In genomic region chr19:45151821-45152503, GRCh38 we compare ENCODE assay signal across 9 cellular contexts. TPM values are rescaled to one million over a fixed set of nuclear protein-coding genes. Genes with fewer than 3 reads are reported as not detected.
DNase-seq lines count a peak whose midpoint lies in the region; ATAC-seq, FAIRE-seq and TF ChIP-seq lines count a peak whose summit lies in the region.
"Had no signal": no experiment of that assay in that cellular context is flagged by ENCODE, and none has a peak within 500 bp of the region (broad histone marks: within the 10 kb centered on the region; RNA-seq: fewer than 3 reads in every experiment).

No MANE protein-coding gene starts in this region.

- no peak overlapping the region for H2AFZ ChIP-seq in osteoblast (ENCODE audit: low read length)

- H3K79me2 ChIP-seq in osteoblast (ENCODE audit: insufficient read depth, low read length): no peaks in the 10 kb centered on the region

- H3K27ac ChIP-seq in osteoblast (ENCODE audit: low read depth, low read length): no peak overlapping the region

- H3K4me2 ChIP-seq in osteoblast (ENCODE audit: insufficient read depth, low read length): peak overlapping the region; percentile 42

- peaks cover 20% of the 10 kb centered on the region for H3K4me1 ChIP-seq in osteoblast (ENCODE audit: insufficient read depth, low read length)

- peaks cover 65% of the 10 kb centered on the region for H3K27me3 Mint-ChIP-seq in dendritic cell treated with granulocyte-macrophage colony-stimulating factor and Interleukin-4, amounts not matched to agents 40 ng/mL and 50 ng/mL, for 4 days

- no peak overlapping the region for H3K27ac Mint-ChIP-seq in dendritic cell treated with granulocyte-macrophage colony-stimulating factor and Interleukin-4, amounts not matched to agents 40 ng/mL and 50 ng/mL, for 4 days

- peaks cover 15% of the 10 kb centered on the region for H3K36me3 Mint-ChIP-seq in dendritic cell treated with granulocyte-macrophage colony-stimulating factor and Interleukin-4, amounts not matched to agents 40 ng/mL and 50 ng/mL, for 4 days (ENCODE audit: low read depth)

- H3K9me3 Mint-ChIP-seq in dendritic cell treated with granulocyte-macrophage colony-stimulating factor and Interleukin-4, amounts not matched to agents 40 ng/mL and 50 ng/mL, for 4 days: no peaks in the 10 kb centered on the region

- TF ChIP-seq POLR2A in GM12891 (IDR thresholded peaks at IDR 0.05; ENCODE audit: low read depth, low read length): no peak

- H3K4me3 Mint-ChIP-seq in dendritic cell treated with granulocyte-macrophage colony-stimulating factor and Interleukin-4, amounts not matched to agents 40 ng/mL and 50 ng/mL, for 4 days: peak overlapping the region; percentile 43

- peak; percentile 15 for DNase-seq in AG08396 (ENCODE audit: low spot score)
- DNase-seq in GM12891 (ENCODE audit: insufficient read length, low spot score): peak; percentile 33
- peak; percentile 84 for DNase-seq in osteoblast (ENCODE audit: insufficient read length, low spot score, missing footprints)
- no peak for DNase-seq in NK-92 treated with Interleukin-12 subunit alpha and Interleukin-12 subunit beta, amount 100 ng/mL, for 24 hours (lab: John Stamatoyannopoulos, UW)
- DNase-seq in NCI-H146 treated with DMSO at 0.1 percent for 48 hours (lab: John Stamatoyannopoulos, UW; ENCODE audit: unreplicated experiment): no peak
- no peak for DNase-seq in GM10266 (ENCODE audit: extremely low spot score)

- no peak for FAIRE-seq in GM12891 (lab: Jason Lieb, UNC)

- intact Hi-C loops in dendritic cell treated with granulocyte-macrophage colony-stimulating factor and Interleukin-4, amounts not matched to agents 40 ng/mL and 50 ng/mL, for 4 days (cut with micrococcal nuclease): no loop called here

- H3K4me1 Mint-ChIP-seq in dendritic cell treated with granulocyte-macrophage colony-stimulating factor and Interleukin-4, amounts not matched to agents 40 ng/mL and 50 ng/mL, for 4 days (ENCODE audit: low read depth): peaks cover 42% of the 10 kb centered on the region

- no peak for ATAC-seq in HG02623 (IDR thresholded peaks at IDR 0.05; ENCODE audit: unreplicated experiment)

- peaks cover 4% of the 10 kb centered on the region for H3K36me3 ChIP-seq in osteoblast (ENCODE audit: insufficient read depth, low read length)

- no peaks in the 10 kb centered on the region for H3K9me3 ChIP-seq in osteoblast (ENCODE audit: low read depth, low read length)

- H3K4me3 ChIP-seq in osteoblast (ENCODE audit: insufficient read depth, low read length): peak overlapping the region; percentile 46

- TF ChIP-seq CTCF in osteoblast (IDR thresholded peaks at IDR 0.05; ENCODE audit: extremely low read depth, low read depth, low read length) (no peak), GM10266 (IDR thresholded peaks at IDR 0.05; ENCODE audit: control insufficient read depth, insufficient read depth, low read depth, missing control alignments) (no peak)

- peaks cover 24% of the 10 kb centered on the region for H3K27me3 ChIP-seq in osteoblast (ENCODE audit: insufficient read depth, low read length)

- peaks cover 16% of the 10 kb centered on the region for H4K20me1 ChIP-seq in osteoblast (ENCODE audit: insufficient read depth, low read length)

TF ChIP-seq in GM12891, 5 proteins besides CTCF, POLR2A, EP300 and RAD21:
- TF ChIP-seq SPI1 (IDR thresholded peaks at IDR 0.05; ENCODE audit: low read depth, low read length) (no peak), POLR2AphosphoS5 (IDR thresholded peaks at IDR 0.05; ENCODE audit: low read depth, low read length) (peak; percentile 25; the same call in 1 of the 2 replicates)

RNA-seq across cellular contexts. Expression of gene NKPD1, which starts 8.8 kb away (rescaled TPM):
- polyA plus RNA-seq in GM12891 (2012; ENCODE audit: low read depth, missing spikeins): 0.05 TPM
- total RNA-seq in osteoblast: 0.29 TPM in 1 of 2 replicates, not detected in the other
- total RNA-seq: M059J had no signal

RNA-seq across cellular contexts. Expression of gene TRAPPC6A, which starts 26.1 kb away (rescaled TPM):
- polyA plus RNA-seq in GM12891 (2012; ENCODE audit: low read depth, missing spikeins): 106 TPM
- 13.8 and 17.4 TPM in 2 replicates for total RNA-seq in osteoblast

RNA-seq across cellular contexts. Expression of gene BLOC1S3, which starts 26.6 kb away (rescaled TPM):
- 5.4 TPM for polyA plus RNA-seq in GM12891 (2012; ENCODE audit: low read depth, missing spikeins)
- total RNA-seq in osteoblast: 7.2 and 10.0 TPM in 2 replicates

RNA-seq across cellular contexts. Expression of gene PPP1R37, which starts 59.0 kb away (rescaled TPM):
- 9.5 TPM for polyA plus RNA-seq in GM12891 (2012; ENCODE audit: low read depth, missing spikeins)
- total RNA-seq in osteoblast: 43.9 and 53.6 TPM in 2 replicates

Comparison
In these comparisons a context has a peak if more than half of its experiments do, and no peak if none do; other contexts are left out.
1. DNase-seq: peak in AG08396 (single experiment), GM12891 (single experiment) and osteoblast (single experiment); none in NK-92 treated with Interleukin-12 subunit alpha and Interleukin-12 subunit beta, amount 100 ng/mL, for 24 hours (single experiment), NCI-H146 treated with DMSO at 0.1 percent for 48 hours (single experiment) and GM10266 (single experiment).